Comparison of ENCODE assay signal across 34 cellular contexts in genomic region chr5:42632501-42632900, GRCh38.
"Had no signal": no experiment of that assay in that cellular context is flagged by ENCODE, and none has a peak within 500 bp of the region (broad histone marks: within the 10 kb centered on the region; RNA-seq: fewer than 3 reads in every experiment).

No MANE protein-coding gene starts in this region.

- H3K4me3 ChIP-seq: ascending aorta, coronary artery, dorsolateral prefrontal cortex, heart left ventricle, lower lobe of right lung, pancreas, prostate gland, stomach, tibial nerve had no signal

- H3K27ac ChIP-seq: ascending aorta, coronary artery, dorsolateral prefrontal cortex, foreskin keratinocyte, heart left ventricle, lower lobe of right lung, pancreas, prostate gland, stomach, tibial nerve, VCaP had no signal

- H3K4me3 Mint-ChIP-seq: activated CD4-positive, alpha-beta memory T cell treated with anti-CD3 and anti-CD28 coated beads for 36 hours; activated CD4-positive, alpha-beta T cell treated with anti-CD3 and anti-CD28 coated beads, Interleukin-2, amount 10 ng/mL, durations not matched to agents 24 days and 14 days; activated naive CD4-positive, alpha-beta T cell treated with anti-CD3 and anti-CD28 coated beads for 36 hours; activated naive CD8-positive, alpha-beta T cell treated with anti-CD3 and anti-CD28 coated beads for 36 hours; activated T-helper 1 cell treated with anti-CD3 and anti-CD28 coated beads, Interleukin-12 subunit alpha, Interleukin-12 subunit beta, Interleukin-2, Interleukin-4 antibody, amounts not matched to agents 30 ng/mL and 10 ng/mL and 1 ng/mL, durations not matched to agents 14 hours and 24 hours and 36 hours; brain; effector memory CD8-positive, alpha-beta T cell; immature natural killer cell; naive B cell; stimulated activated naive B cell treated with anti-CD40 and anti-IgM and Interleukin-4, amounts not matched to agents 10 μg/mL and 1 μg/mL and 100 μg/mL, for 72 hours had no signal

- H3K27me3 Mint-ChIP-seq: naive B cell; stimulated activated naive B cell treated with anti-CD40 and anti-IgM and Interleukin-4, amounts not matched to agents 10 μg/mL and 1 μg/mL and 100 μg/mL, for 72 hours had no signal

- H3K4me1 ChIP-seq: ascending aorta, foreskin keratinocyte, lower lobe of right lung, pancreas, prostate gland had no signal

- H3K27me3 ChIP-seq: ascending aorta, foreskin keratinocyte, heart left ventricle, pancreas, stomach, tibial nerve had no signal

- H3K9me3 ChIP-seq: ascending aorta, heart left ventricle, lower lobe of right lung, pancreas, prostate gland, stomach, tibial nerve had no signal

- H3K27ac Mint-ChIP-seq: activated CD4-positive, alpha-beta memory T cell treated with anti-CD3 and anti-CD28 coated beads for 36 hours; activated CD4-positive, alpha-beta T cell treated with anti-CD3 and anti-CD28 coated beads, Interleukin-2, amount 10 ng/mL, durations not matched to agents 24 days and 14 days; activated naive CD4-positive, alpha-beta T cell treated with anti-CD3 and anti-CD28 coated beads for 36 hours; activated naive CD8-positive, alpha-beta T cell treated with anti-CD3 and anti-CD28 coated beads for 36 hours; activated T-helper 1 cell treated with anti-CD3 and anti-CD28 coated beads, Interleukin-12 subunit alpha, Interleukin-12 subunit beta, Interleukin-2, Interleukin-4 antibody, amounts not matched to agents 30 ng/mL and 10 ng/mL and 1 ng/mL, durations not matched to agents 14 hours and 24 hours and 36 hours; brain; effector memory CD8-positive, alpha-beta T cell; immature natural killer cell; stimulated activated naive B cell treated with anti-CD40 and anti-IgM and Interleukin-4, amounts not matched to agents 10 μg/mL and 1 μg/mL and 100 μg/mL, for 72 hours had no signal

- H3K9me3 Mint-ChIP-seq: activated CD4-positive, alpha-beta memory T cell treated with anti-CD3 and anti-CD28 coated beads for 36 hours; activated CD4-positive, alpha-beta T cell treated with anti-CD3 and anti-CD28 coated beads, Interleukin-2, amount 10 ng/mL, durations not matched to agents 24 days and 14 days; activated naive CD4-positive, alpha-beta T cell treated with anti-CD3 and anti-CD28 coated beads for 36 hours; activated naive CD8-positive, alpha-beta T cell treated with anti-CD3 and anti-CD28 coated beads for 36 hours; activated T-helper 1 cell treated with anti-CD3 and anti-CD28 coated beads, Interleukin-12 subunit alpha, Interleukin-12 subunit beta, Interleukin-2, Interleukin-4 antibody, amounts not matched to agents 30 ng/mL and 10 ng/mL and 1 ng/mL, durations not matched to agents 14 hours and 24 hours and 36 hours; brain; effector memory CD8-positive, alpha-beta T cell; immature natural killer cell; stimulated activated naive B cell treated with anti-CD40 and anti-IgM and Interleukin-4, amounts not matched to agents 10 μg/mL and 1 μg/mL and 100 μg/mL, for 72 hours had no signal

- DNase-seq: activated CD4-positive, alpha-beta memory T cell treated with anti-CD3 and anti-CD28 coated beads for 36 hours; activated CD4-positive, alpha-beta T cell treated with anti-CD3 and anti-CD28 coated beads, Interleukin-2, amount 10 ng/mL, durations not matched to agents 24 days and 14 days; activated CD8-positive, alpha-beta memory T cell treated with anti-CD3 and anti-CD28 coated beads, Interleukin-2, amount 50 U/mL, for 4 hours; activated effector memory CD4-positive, alpha-beta T cell treated with anti-CD3 and anti-CD28 coated beads, Interleukin-2, amount 50 U/mL, for 16 hours; activated naive CD4-positive, alpha-beta T cell treated with anti-CD3 and anti-CD28 coated beads for 36 hours; activated naive CD8-positive, alpha-beta T cell treated with anti-CD3 and anti-CD28 coated beads for 36 hours; activated T-cell treated with anti-CD3 and anti-CD28 coated beads, Interleukin-2, amount 50 U/mL, for 1 hour; dorsolateral prefrontal cortex; effector memory CD8-positive, alpha-beta T cell; foreskin keratinocyte; heart left ventricle; hypothalamus; immature natural killer cell; kidney; lower lobe of right lung; naive B cell; nucleus accumbens; pancreas; retina; small intestine; stimulated activated CD4-positive, alpha-beta T cell treated with anti-CD3 and anti-CD28 coated beads, Interleukin-1b, Interleukin-23, amount 100 ng/mL, for 48 hours; stimulated activated CD4-positive, alpha-beta T cell treated with anti-CD3 and anti-CD28 coated beads, Interleukin-4, amount 100 ng/mL, for 4 hours; stimulated activated CD8-positive, alpha-beta memory T cell treated with anti-CD3 and anti-CD28 coated beads, Interleukin-4, amount 100 ng/mL, for 48 hours; stimulated activated naive B cell treated with anti-CD40 and anti-IgM and Interleukin-4, amounts not matched to agents 10 μg/mL and 1 μg/mL and 100 μg/mL, for 72 hours; stomach had no signal

- H3K36me3 ChIP-seq: ascending aorta, heart left ventricle, lower lobe of right lung, pancreas, prostate gland, stomach, tibial nerve had no signal

- H3K36me3 Mint-ChIP-seq: activated CD4-positive, alpha-beta memory T cell treated with anti-CD3 and anti-CD28 coated beads for 36 hours; activated naive CD8-positive, alpha-beta T cell treated with anti-CD3 and anti-CD28 coated beads for 36 hours; brain; immature natural killer cell; naive B cell; stimulated activated naive B cell treated with anti-CD40 and anti-IgM and Interleukin-4, amounts not matched to agents 10 μg/mL and 1 μg/mL and 100 μg/mL, for 72 hours had no signal

- ATAC-seq: activated CD4-positive, CD25-positive, alpha-beta regulatory T cell treated with anti-CD3 and anti-CD28 coated beads, Interleukin-2, amount 50 U/mL, for 24 hours; effector memory CD8-positive, alpha-beta T cell; foreskin keratinocyte; heart left ventricle; lower lobe of right lung; pancreas; sciatic nerve; stimulated activated naive B cell treated with anti-CD40 and anti-IgM and Interleukin-4, amounts not matched to agents 10 μg/mL and 1 μg/mL and 100 μg/mL, for 72 hours had no signal

- H3K4me1 Mint-ChIP-seq: activated CD4-positive, alpha-beta T cell treated with anti-CD3 and anti-CD28 coated beads, Interleukin-2, amount 10 ng/mL, durations not matched to agents 24 days and 14 days; activated naive CD8-positive, alpha-beta T cell treated with anti-CD3 and anti-CD28 coated beads for 36 hours; brain; immature natural killer cell had no signal
